12 cellular contexts compared by ENCODE assay signal in genomic region chr10:114491933-114492332, GRCh38.
A peak's percentile ranks its signal among the peaks of the same experiment; 100 is the strongest.
DNase-seq lines count a peak whose midpoint lies in the region; ATAC-seq and TF ChIP-seq lines count a peak whose summit lies in the region.
"Had no signal": no experiment of that assay in that cellular context is flagged by ENCODE, and none has a peak within 500 bp of the region (broad histone marks: within the 10 kb centered on the region; RNA-seq: fewer than 3 reads in every experiment).

No MANE protein-coding gene starts in this region.

- H3K27me3 Mint-ChIP-seq in activated naive CD8-positive, alpha-beta T cell treated with anti-CD3 and anti-CD28 coated beads, Interleukin-2, amount 10 ng/mL, durations not matched to agents 7 days and 5 days = no peaks in the 10 kb centered on the region

- POLR2A ChIA-PET in activated naive CD8-positive, alpha-beta T cell treated with anti-CD3 and anti-CD28 coated beads, Interleukin-2, amount 10 ng/mL, durations not matched to agents 7 days and 5 days (lab: Charles Lee) = interaction anchor here (1.1 to 2.0 kb wide), 2 partner anchors 34 to 52 kb away, joined by 5 to 7 read pairs; no protein-coding TSS in a partner anchor

- no peak for TF ChIP-seq CTCF in BE2C (IDR thresholded peaks at IDR 0.05; ENCODE audit: low read depth, low read length)
- TF ChIP-seq CTCF in right atrium auricular region (IDR thresholded peaks at IDR 0.05) = no peak

- peak; percentile 32 for ATAC-seq in activated naive CD8-positive, alpha-beta T cell treated with anti-CD3 and anti-CD28 coated beads, Interleukin-2, amount 10 ng/mL, durations not matched to agents 7 days and 5 days (ENCODE audit: low read depth)
- ATAC-seq in HG03460 (IDR thresholded peaks at IDR 0.05; ENCODE audit: unreplicated experiment) (no peak), GM21447 (IDR thresholded peaks at IDR 0.05; ENCODE audit: unreplicated experiment) (no peak)
- ATAC-seq: PC-3 had no signal

- DNase-seq in BE2C = peak; percentile 23
- DNase-seq in activated naive CD8-positive, alpha-beta T cell treated with anti-CD3 and anti-CD28 coated beads, Interleukin-2, amount 10 ng/mL, durations not matched to agents 7 days and 5 days = no peak
- DNase-seq in right atrium auricular region (ENCODE audit: low spot score) = peak; percentile 60
- no peak for DNase-seq in NCI-H2029 (lab: John Stamatoyannopoulos, UW)
- DNase-seq in midbrain (lab: John Stamatoyannopoulos, UW) = no peak
- DNase-seq: effector CD4-positive, alpha-beta T cell; NCI-H2081; PC-3 had no signal

- H3K9me3 ChIP-seq in BE2C (no peaks in the 10 kb centered on the region), KOPT-K1 (ENCODE audit: insufficient read depth, low read length, poor library complexity, severe bottlenecking) (no peaks in the 10 kb centered on the region), right atrium auricular region (no peaks in the 10 kb centered on the region)

- peaks cover 5% of the 10 kb centered on the region for H3K36me3 ChIP-seq in BE2C
- H3K36me3 ChIP-seq in KOPT-K1 (ENCODE audit: insufficient read depth, low read length) = peaks cover 5% of the 10 kb centered on the region; the same call in 1 of the 2 replicates
- peaks cover 54% of the 10 kb centered on the region for H3K36me3 ChIP-seq in right atrium auricular region

- H3K27me3 ChIP-seq in BE2C = no peaks in the 10 kb centered on the region
- no peaks in the 10 kb centered on the region for H3K27me3 ChIP-seq in right atrium auricular region

- H3K4me3 Mint-ChIP-seq in activated naive CD8-positive, alpha-beta T cell treated with anti-CD3 and anti-CD28 coated beads, Interleukin-2, amount 10 ng/mL, durations not matched to agents 7 days and 5 days = peak overlapping the region; percentile 69

- H3K27ac ChIP-seq in KOPT-K1 (ENCODE audit: low read depth, low read length, poor library complexity, severe bottlenecking) (peak overlapping the region; percentile 36), right atrium auricular region (peak overlapping the region; percentile 44 to 62)
- H3K27ac ChIP-seq: C4-2B had no signal

- H3K4me3 ChIP-seq in BE2C (ENCODE audit: low read depth, low read length) = no peak overlapping the region
- H3K4me3 ChIP-seq in right atrium auricular region = no peak overlapping the region

- no peaks in the 10 kb centered on the region for H3K9me3 Mint-ChIP-seq in activated naive CD8-positive, alpha-beta T cell treated with anti-CD3 and anti-CD28 coated beads, Interleukin-2, amount 10 ng/mL, durations not matched to agents 7 days and 5 days

- peaks cover 44% of the 10 kb centered on the region for H3K36me3 Mint-ChIP-seq in activated naive CD8-positive, alpha-beta T cell treated with anti-CD3 and anti-CD28 coated beads, Interleukin-2, amount 10 ng/mL, durations not matched to agents 7 days and 5 days

- peak overlapping the region; percentile 79 for H3K27ac Mint-ChIP-seq in activated naive CD8-positive, alpha-beta T cell treated with anti-CD3 and anti-CD28 coated beads, Interleukin-2, amount 10 ng/mL, durations not matched to agents 7 days and 5 days

- peaks cover 49% of the 10 kb centered on the region for H3K4me1 Mint-ChIP-seq in activated naive CD8-positive, alpha-beta T cell treated with anti-CD3 and anti-CD28 coated beads, Interleukin-2, amount 10 ng/mL, durations not matched to agents 7 days and 5 days

- H3K4me1 ChIP-seq in BE2C (peaks cover 22% of the 10 kb centered on the region), right atrium auricular region (peaks cover 0 to 46% of the 10 kb centered on the region in 2 donors)

Comparison
In these comparisons a context has a peak if more than half of its experiments do, and no peak if none do; other contexts are left out.
1. DNase-seq: peak in BE2C (single experiment) and right atrium auricular region (single experiment); none in activated naive CD8-positive, alpha-beta T cell treated with anti-CD3 and anti-CD28 coated beads, Interleukin-2, amount 10 ng/mL, durations not matched to agents 7 days and 5 days (single experiment), NCI-H2029 (single experiment) and midbrain (single experiment).